Comparison of ENCODE assay signal across 14 cellular contexts in genomic region chr5:65984098-65984885, GRCh38. TPM values are rescaled to one million over a fixed set of nuclear protein-coding genes. Genes with fewer than 3 reads are reported as not detected.
A peak's percentile ranks its signal among the peaks of the same experiment; 100 is the strongest.
DNase-seq lines count a peak whose midpoint lies in the region; ATAC-seq and TF ChIP-seq lines count a peak whose summit lies in the region.
"Had no signal": no experiment of that assay in that cellular context is flagged by ENCODE, and none has a peak within 500 bp of the region (broad histone marks: within the 10 kb centered on the region; RNA-seq: fewer than 3 reads in every experiment).

No MANE protein-coding gene starts in this region.

- no peak overlapping the region for H3K23ac ChIP-seq in mesenchymal stem cell (ENCODE audit: low read length in 2 of 2)

- H3K9ac ChIP-seq in mesenchymal stem cell (ENCODE audit: low read length), result no peak overlapping the region

- intact Hi-C loops in upper lobe of right lung (cut with DNase I), result no loop called here

- peak overlapping the region; percentile 49 for H4K8ac ChIP-seq in mesenchymal stem cell (ENCODE audit: low read length)

- H3K79me1 ChIP-seq in mesenchymal stem cell (replicated peaks; ENCODE audit: low read length, poor library complexity, severe bottlenecking), result peaks cover 8% of the 10 kb centered on the region

- H3K4me3 Mint-ChIP-seq in activated naive CD4-positive, alpha-beta T cell treated with anti-CD3 and anti-CD28 coated beads, Interleukin-2, amount 50 U/mL, for 24 hours, result no peak overlapping the region
- H3K4me3 Mint-ChIP-seq in T-cell, result no peak overlapping the region

- peak overlapping the region; percentile 19 for H2AK5ac ChIP-seq in mesenchymal stem cell (ENCODE audit: low read length, severe bottlenecking)

- peaks cover 5% of the 10 kb centered on the region for H3K9me3 Mint-ChIP-seq in activated naive CD4-positive, alpha-beta T cell treated with anti-CD3 and anti-CD28 coated beads, Interleukin-2, amount 50 U/mL, for 24 hours
- H3K9me3 Mint-ChIP-seq in T-cell, result no peaks in the 10 kb centered on the region

- H3K4ac ChIP-seq in mesenchymal stem cell (ENCODE audit: low read depth in 1 of 2, low read length in 2 of 2), result no peak overlapping the region

- ATAC-seq in T-cell (replicated peaks in 1 of 4) (peak in 1 of 4 experiments; percentile 16), upper lobe of right lung (peak; percentile 32), HG03439 (IDR thresholded peaks at IDR 0.05; ENCODE audit: unreplicated experiment) (no peak)
- ATAC-seq: gastroesophageal sphincter had no signal

- peak overlapping the region; percentile 91 for H3K27ac Mint-ChIP-seq in activated naive CD4-positive, alpha-beta T cell treated with anti-CD3 and anti-CD28 coated beads, Interleukin-2, amount 50 U/mL, for 24 hours
- H3K27ac Mint-ChIP-seq in T-cell, result peak overlapping the region; percentile 40 to 54

- 94% methylated on average over 10 of the region's 10 CpGs for WGBS in mesenchymal stem cell

- peaks cover 15% of the 10 kb centered on the region for H3K36me3 Mint-ChIP-seq in activated naive CD4-positive, alpha-beta T cell treated with anti-CD3 and anti-CD28 coated beads, Interleukin-2, amount 50 U/mL, for 24 hours
- peaks cover 13% of the 10 kb centered on the region for H3K36me3 Mint-ChIP-seq in T-cell

- H3K27ac ChIP-seq in mesenchymal stem cell (ENCODE audit: low read length, poor library complexity, severe bottlenecking), result no peak overlapping the region
- no peak overlapping the region for H3K27ac ChIP-seq in upper lobe of right lung
- H3K27ac ChIP-seq: epithelial cell of prostate, gastroesophageal sphincter, WERI-Rb-1 had no signal

- no peak overlapping the region for H3K4me2 ChIP-seq in mesenchymal stem cell (ENCODE audit: low read length, poor library complexity, severe bottlenecking)

- H3K4me3 ChIP-seq in mesenchymal stem cell (ENCODE audit: insufficient read depth in 1 of 2, low read depth in 1 of 2, low read length in 2 of 2) (no peak overlapping the region), upper lobe of right lung (no peak overlapping the region), HAP-1 (no peak overlapping the region)
- H3K4me3 ChIP-seq: gastroesophageal sphincter had no signal

- POLR2A ChIA-PET in T-cell (lab: Charles Lee), result interaction anchor here in 1 of 2 donors (0.7 kb wide), 1 partner anchor 963 kb away, joined by 5 read pairs; no protein-coding TSS in a partner anchor

- peak overlapping the region in 1 of 2 experiments; percentile 39 for H3K14ac ChIP-seq in mesenchymal stem cell (ENCODE audit: low read length in 2 of 2)

- H3K4me1 ChIP-seq in mesenchymal stem cell (ENCODE audit: control insufficient read depth, insufficient read depth, low read depth, low read length) (peaks cover 20% of the 10 kb centered on the region), upper lobe of right lung (no peaks in the 10 kb centered on the region), HAP-1 (peaks cover 18% of the 10 kb centered on the region)

- H3K18ac ChIP-seq in mesenchymal stem cell (ENCODE audit: low read depth in 1 of 2, low read length in 2 of 2), result peak overlapping the region in 1 of 2 experiments; percentile 68

- H2BK120ac ChIP-seq in mesenchymal stem cell (ENCODE audit: low read depth, low read length), result no peak overlapping the region

- no peak for DNase-seq in activated naive CD4-positive, alpha-beta T cell (lab: John Stamatoyannopoulos, UW)
- no peak for DNase-seq in T-cell
- no peak for DNase-seq in mesenchymal stem cell
- DNase-seq in upper lobe of right lung, result no peak
- no peak for DNase-seq in mucosa of gallbladder (ENCODE audit: low spot score)
- DNase-seq in HAP-1 (ENCODE audit: low spot score in 2 of 2), result no peak
- DNase-seq: HCEC 1CT, NCI-H1694, NCI-H510A, WERI-Rb-1 had no signal

- in situ Hi-C loops in HAP-1 (cut with MboI; ENCODE audit: low sequenced_read_pairs), result no loop called here

- no peak overlapping the region for H2AFZ ChIP-seq in mesenchymal stem cell (ENCODE audit: low read depth, low read length)

- no peaks in the 10 kb centered on the region for H3K27me3 Mint-ChIP-seq in activated naive CD4-positive, alpha-beta T cell treated with anti-CD3 and anti-CD28 coated beads, Interleukin-2, amount 50 U/mL, for 24 hours
- H3K27me3 Mint-ChIP-seq in T-cell, result no peaks in the 10 kb centered on the region

- H3K36me3 ChIP-seq in mesenchymal stem cell (ENCODE audit: control insufficient read depth in 1 of 2, insufficient read depth in 2 of 2, low read depth in 1 of 2, low read length in 2 of 2) (peaks cover 0 to 13% of the 10 kb centered on the region in 2 experiments), upper lobe of right lung (no peaks in the 10 kb centered on the region), HAP-1 (replicated peaks) (no peaks in the 10 kb centered on the region)
- H3K36me3 ChIP-seq: gastroesophageal sphincter, WERI-Rb-1 had no signal

- no peak overlapping the region for H4K91ac ChIP-seq in mesenchymal stem cell (ENCODE audit: low read length)

- H3K27me3 ChIP-seq in mesenchymal stem cell (ENCODE audit: control insufficient read depth in 1 of 2, insufficient read depth in 1 of 2, low read length in 2 of 2) (no peaks in the 10 kb centered on the region), upper lobe of right lung (no peaks in the 10 kb centered on the region), HAP-1 (ENCODE audit: low read depth) (no peaks in the 10 kb centered on the region)
- H3K27me3 ChIP-seq: gastroesophageal sphincter had no signal

- no peak overlapping the region for H2BK15ac ChIP-seq in mesenchymal stem cell (ENCODE audit: low read depth, poor library complexity, severe bottlenecking)

- no peak overlapping the region for H2BK12ac ChIP-seq in mesenchymal stem cell (ENCODE audit: low read length in 2 of 2)

- CTCF ChIA-PET in T-cell (lab: Charles Lee), result interaction anchor here in 1 of 2 donors (0.6 to 0.7 kb wide), 2 partner anchors 14 to 91 kb away, joined by 3 to 7 read pairs; no protein-coding TSS in a partner anchor

- no peak overlapping the region for H2BK5ac ChIP-seq in mesenchymal stem cell (ENCODE audit: low read depth, low read length, poor library complexity, severe bottlenecking)

- TF ChIP-seq CTCF in upper lobe of right lung (IDR thresholded peaks at IDR 0.05), result no peak

- no peaks in the 10 kb centered on the region for H3K9me3 ChIP-seq in mesenchymal stem cell (ENCODE audit: control insufficient read depth, low read length)
- H3K9me3 ChIP-seq in upper lobe of right lung, result no peaks in the 10 kb centered on the region
- H3K9me3 ChIP-seq in HAP-1, result no peaks in the 10 kb centered on the region
- H3K9me3 ChIP-seq: gastroesophageal sphincter had no signal

- peaks cover 82% of the 10 kb centered on the region for H3K4me1 Mint-ChIP-seq in activated naive CD4-positive, alpha-beta T cell treated with anti-CD3 and anti-CD28 coated beads, Interleukin-2, amount 50 U/mL, for 24 hours
- H3K4me1 Mint-ChIP-seq in T-cell, result peaks cover 75 to 78% (median 75%) of the 10 kb centered on the region in 3 donors

RNA-seq across cellular contexts. Expression of gene ERBIN, which starts 57.9 kb away (rescaled TPM):
- total RNA-seq in T-cell, result 100 to 1,000 TPM; 105 to 125 (median 112) TPM
- polyA plus RNA-seq in mesenchymal stem cell (2013, experiment 1 of 2), result 49.1 TPM
- polyA plus RNA-seq in mesenchymal stem cell (2013, experiment 2 of 2), result 47.5 TPM
- 67.0 TPM for total RNA-seq in upper lobe of right lung
- total RNA-seq in mucosa of gallbladder, result 84.0 TPM
